Comparison of ENCODE assay signal across 9 cellular contexts in genomic region chr2:31333527-31334183, GRCh38.
DNase-seq lines count a peak whose midpoint lies in the region; ATAC-seq and TF ChIP-seq lines count a peak whose summit lies in the region.
"Had no signal": no experiment of that assay in that cellular context is flagged by ENCODE, and none has a peak within 500 bp of the region (broad histone marks: within the 10 kb centered on the region; RNA-seq: fewer than 3 reads in every experiment).

No MANE protein-coding gene starts in this region.

- H3K4me1 ChIP-seq in neural progenitor cell (no peaks in the 10 kb centered on the region), stomach (peaks cover 0 to 6% (median 0%) of the 10 kb centered on the region in 4 donors)

- H2AFZ ChIP-seq in neural progenitor cell (replicated peaks) = no peak overlapping the region

- H3K27ac Mint-ChIP-seq in activated T-cell treated with anti-CD3 and anti-CD28 coated beads, Interleukin-2, amount 50 U/mL, for 24 hours = no peak overlapping the region
- H3K27ac Mint-ChIP-seq in neural progenitor cell = no peak overlapping the region
- H3K27ac Mint-ChIP-seq: activated naive CD4-positive, alpha-beta T cell treated with anti-CD3 and anti-CD28 coated beads, Interleukin-2, amount 50 U/mL, for 24 hours had no signal

- no peak overlapping the region for H3K4me2 ChIP-seq in neural progenitor cell

- no peaks in the 10 kb centered on the region for H3K4me1 Mint-ChIP-seq in activated T-cell treated with anti-CD3 and anti-CD28 coated beads, Interleukin-2, amount 50 U/mL, for 24 hours (ENCODE audit: low read depth)
- no peaks in the 10 kb centered on the region for H3K4me1 Mint-ChIP-seq in neural progenitor cell
- H3K4me1 Mint-ChIP-seq: activated naive CD4-positive, alpha-beta T cell treated with anti-CD3 and anti-CD28 coated beads, Interleukin-2, amount 50 U/mL, for 24 hours had no signal

- no peak overlapping the region for H3K27ac ChIP-seq in neural progenitor cell
- H3K27ac ChIP-seq in stomach = no peak overlapping the region

- no peak for TF ChIP-seq POLR2A in stomach (IDR thresholded peaks at IDR 0.05)

- peak; percentile 99 for TF ChIP-seq CTCF in fibroblast of mammary gland (conservative IDR thresholded peaks at IDR 0.05; ENCODE audit: control insufficient read depth, insufficient read depth, low read depth, low read length)
- TF ChIP-seq CTCF in neural progenitor cell (IDR thresholded peaks at IDR 0.05) = peak; percentile 97
- TF ChIP-seq CTCF in stomach (IDR thresholded peaks at IDR 0.05) = peak in 5 of 7 experiments; percentile 75 to 92 (median 88)

- intact Hi-C loops in stomach (cut with DNase I; ENCODE audit: low total_unique reads) = loop anchor here (10.0 kb wide), 2 partner anchors 159 to 619 kb away; no protein-coding TSS in a partner anchor

- peak; percentile 80 for DNase-seq in Caki2 (ENCODE audit: low read depth)
- peak; percentile 45 for DNase-seq in HuH-7 (ENCODE audit: low spot score)
- DNase-seq in OCI-M1 (lab: John Stamatoyannopoulos, UW) = peak; percentile 82
- DNase-seq in activated T-cell treated with anti-CD3 and anti-CD28 coated beads, Interleukin-2, amount 50 U/mL, for 24 hours = peak; percentile 86
- DNase-seq in fibroblast of mammary gland (ENCODE audit: low read depth) = peak; percentile 83
- DNase-seq in neural progenitor cell (ENCODE audit: low spot score) = peak; percentile 88
- peak; percentile 88 for DNase-seq in stomach

- in situ Hi-C loops in Caki2 (cut with HindIII; ENCODE audit: low pct_unique_long_range_greater_than_20kb, low sequenced_read_pairs) = no loop called here

- H3K9me3 ChIP-seq in neural progenitor cell (ENCODE audit: low read depth) = no peaks in the 10 kb centered on the region
- no peaks in the 10 kb centered on the region for H3K9me3 ChIP-seq in stomach

- ATAC-seq in GM21367 (IDR thresholded peaks at IDR 0.05; ENCODE audit: unreplicated experiment) = peak; percentile 78

- H3K27me3 Mint-ChIP-seq in activated T-cell treated with anti-CD3 and anti-CD28 coated beads, Interleukin-2, amount 50 U/mL, for 24 hours = no peaks in the 10 kb centered on the region
- H3K27me3 Mint-ChIP-seq in neural progenitor cell (ENCODE audit: insufficient read depth, low read depth) = peaks cover 5% of the 10 kb centered on the region

- H3K27me3 ChIP-seq in neural progenitor cell = no peaks in the 10 kb centered on the region
- H3K27me3 ChIP-seq in stomach = peaks cover 0 to 7% (median 0%) of the 10 kb centered on the region in 3 donors

- no peaks in the 10 kb centered on the region for H3K36me3 Mint-ChIP-seq in activated T-cell treated with anti-CD3 and anti-CD28 coated beads, Interleukin-2, amount 50 U/mL, for 24 hours (ENCODE audit: low read depth)
- H3K36me3 Mint-ChIP-seq in neural progenitor cell = no peaks in the 10 kb centered on the region
- H3K36me3 Mint-ChIP-seq: activated naive CD4-positive, alpha-beta T cell treated with anti-CD3 and anti-CD28 coated beads, Interleukin-2, amount 50 U/mL, for 24 hours had no signal

- H3K4me3 ChIP-seq in fibroblast of mammary gland (ENCODE audit: control insufficient read depth, low read depth, low read length) (no peak overlapping the region), neural progenitor cell (no peak overlapping the region), stomach (no peak overlapping the region)

- H3F3A ChIP-seq in neural progenitor cell (ENCODE audit: low read depth) = no peaks in the 10 kb centered on the region

- H3K9me3 Mint-ChIP-seq in activated T-cell treated with anti-CD3 and anti-CD28 coated beads, Interleukin-2, amount 50 U/mL, for 24 hours = no peaks in the 10 kb centered on the region
- H3K9me3 Mint-ChIP-seq in neural progenitor cell = no peaks in the 10 kb centered on the region
- H3K9me3 Mint-ChIP-seq: activated naive CD4-positive, alpha-beta T cell treated with anti-CD3 and anti-CD28 coated beads, Interleukin-2, amount 50 U/mL, for 24 hours had no signal

- no peaks in the 10 kb centered on the region for H4K20me1 ChIP-seq in neural progenitor cell (ENCODE audit: low read depth)

- TF ChIP-seq EP300 in stomach (IDR thresholded peaks at IDR 0.05) = no peak

- H3K4me3 Mint-ChIP-seq in activated T-cell treated with anti-CD3 and anti-CD28 coated beads, Interleukin-2, amount 50 U/mL, for 24 hours = no peak overlapping the region
- no peak overlapping the region for H3K4me3 Mint-ChIP-seq in neural progenitor cell
- H3K4me3 Mint-ChIP-seq: activated naive CD4-positive, alpha-beta T cell treated with anti-CD3 and anti-CD28 coated beads, Interleukin-2, amount 50 U/mL, for 24 hours had no signal

- H3K9ac ChIP-seq in neural progenitor cell = no peak overlapping the region

- H3K79me2 ChIP-seq in neural progenitor cell (ENCODE audit: low read depth) = no peaks in the 10 kb centered on the region

- WGBS in stomach, 5 donors = 8 to 11% (median 10%) methylated on average over 8 of the region's 8 CpGs

- H3K36me3 ChIP-seq in neural progenitor cell = no peaks in the 10 kb centered on the region
- H3K36me3 ChIP-seq in stomach = no peaks in the 10 kb centered on the region
